1 cellular context compared by ENCODE assay signal in the genomic region with DNA sequence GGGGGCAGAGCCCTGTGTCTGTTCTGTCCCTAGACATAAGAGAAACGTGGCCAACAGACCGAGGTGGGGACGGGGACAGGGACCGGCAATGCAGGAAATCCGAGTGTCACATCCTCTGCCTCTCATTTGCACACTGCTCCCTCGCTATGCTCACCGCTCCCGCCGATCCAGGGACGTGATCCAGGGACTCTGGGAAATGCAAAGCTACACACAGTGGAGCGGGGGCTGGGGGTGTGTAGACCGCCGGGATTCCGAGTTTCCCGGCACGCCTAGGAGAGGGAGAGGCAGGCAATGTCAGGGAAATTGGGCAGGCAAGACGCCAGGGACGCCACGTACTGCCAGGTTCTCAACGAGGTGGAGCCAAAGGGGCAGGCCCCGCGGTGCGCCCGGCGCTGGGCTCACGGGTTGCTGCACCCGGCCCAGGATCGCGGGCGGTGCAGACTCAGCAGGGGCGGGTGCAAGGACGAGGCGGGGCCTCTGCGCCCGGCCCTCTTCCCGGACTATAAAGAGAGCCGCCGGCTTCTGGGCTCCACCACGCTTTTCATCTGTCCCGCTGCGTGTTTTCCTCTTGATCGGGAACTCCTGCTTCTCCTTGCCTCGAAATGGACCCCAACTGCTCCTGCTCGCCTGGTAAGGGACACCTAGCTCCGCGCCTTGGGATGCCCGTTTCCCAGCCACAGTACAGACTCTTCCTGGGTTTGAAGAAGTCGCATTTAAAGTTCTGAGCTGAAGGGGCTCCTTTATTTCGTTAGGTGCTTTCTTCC.
TF ChIP-seq lines count a peak whose summit lies in the region.

A gene (plus strand): TSS at position 532 of the 764 bp plus-strand sequence. CDS start 71 bp downstream, at position 603.

TF ChIP-seq in HEK293, 187 proteins besides CTCF, POLR2A, EP300 and RAD21 (continued from another document and continues in another):
- no peak for TF ChIP-seq MZF1 (tag by site-specific recombination; IDR thresholded peaks at IDR 0.05; ENCODE audit: borderline replicate concordance)
- TF ChIP-seq ZNF792 (tag by site-specific recombination; IDR thresholded peaks at IDR 0.05) = no peak
- TF ChIP-seq ZNF2 (tag by site-specific recombination; IDR thresholded peaks at IDR 0.05) = no peak
- TF ChIP-seq YY2 (tag by site-specific recombination; IDR thresholded peaks at IDR 0.05) = no peak
- no peak; the same call in 1 of the 2 replicates for TF ChIP-seq REPIN1 (tag by site-specific recombination; IDR thresholded peaks at IDR 0.05; ENCODE audit: low read depth)
- no peak for TF ChIP-seq ZNF221 (tag by site-specific recombination; IDR thresholded peaks at IDR 0.05; ENCODE audit: borderline replicate concordance)
- no peak for TF ChIP-seq ZNF302 (tag by site-specific recombination; IDR thresholded peaks at IDR 0.05; ENCODE audit: low read depth)
- TF ChIP-seq ZNF112 (tag by site-specific recombination; IDR thresholded peaks at IDR 0.05) = no peak
- no peak for TF ChIP-seq ZNF423 (tag by site-specific recombination; IDR thresholded peaks at IDR 0.05)
- TF ChIP-seq, protein P1, sequence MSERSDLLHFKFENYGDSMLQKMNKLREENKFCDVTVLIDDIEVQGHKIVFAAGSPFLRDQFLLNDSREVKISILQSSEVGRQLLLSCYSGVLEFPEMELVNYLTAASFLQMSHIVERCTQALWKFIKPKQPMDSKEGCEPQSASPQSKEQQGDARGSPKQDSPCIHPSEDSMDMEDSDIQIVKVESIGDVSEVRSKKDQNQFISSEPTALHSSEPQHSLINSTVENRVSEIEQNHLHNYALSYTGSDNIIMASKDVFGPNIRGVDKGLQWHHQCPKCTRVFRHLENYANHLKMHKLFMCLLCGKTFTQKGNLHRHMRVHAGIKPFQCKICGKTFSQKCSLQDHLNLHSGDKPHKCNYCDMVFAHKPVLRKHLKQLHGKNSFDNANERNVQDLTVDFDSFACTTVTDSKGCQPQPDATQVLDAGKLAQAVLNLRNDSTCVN (tag by site-specific recombination; optimal IDR thresholded peaks at IDR 0.05) = peak; percentile 37
- TF ChIP-seq ZNF133 (tag by site-specific recombination; IDR thresholded peaks at IDR 0.05) = no peak
- TF ChIP-seq ZNF626 (tag by site-specific recombination; IDR thresholded peaks at IDR 0.05) = no peak
- TF ChIP-seq SCRT2 (tag by site-specific recombination; IDR thresholded peaks at IDR 0.05) = no peak
- TF ChIP-seq, protein P2, sequence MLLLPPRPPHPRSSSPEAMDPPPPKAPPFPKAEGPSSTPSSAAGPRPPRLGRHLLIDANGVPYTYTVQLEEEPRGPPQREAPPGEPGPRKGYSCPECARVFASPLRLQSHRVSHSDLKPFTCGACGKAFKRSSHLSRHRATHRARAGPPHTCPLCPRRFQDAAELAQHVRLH (tag by site-specific recombination; IDR thresholded peaks at IDR 0.05) = no peak
- TF ChIP-seq, protein P3, sequence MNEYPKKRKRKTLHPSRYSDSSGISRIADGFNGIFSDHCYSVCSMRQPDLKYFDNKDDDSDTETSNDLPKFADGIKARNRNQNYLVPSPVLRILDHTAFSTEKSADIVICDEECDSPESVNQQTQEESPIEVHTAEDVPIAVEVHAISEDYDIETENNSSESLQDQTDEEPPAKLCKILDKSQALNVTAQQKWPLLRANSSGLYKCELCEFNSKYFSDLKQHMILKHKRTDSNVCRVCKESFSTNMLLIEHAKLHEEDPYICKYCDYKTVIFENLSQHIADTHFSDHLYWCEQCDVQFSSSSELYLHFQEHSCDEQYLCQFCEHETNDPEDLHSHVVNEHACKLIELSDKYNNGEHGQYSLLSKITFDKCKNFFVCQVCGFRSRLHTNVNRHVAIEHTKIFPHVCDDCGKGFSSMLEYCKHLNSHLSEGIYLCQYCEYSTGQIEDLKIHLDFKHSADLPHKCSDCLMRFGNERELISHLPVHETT (tag by site-specific recombination; IDR thresholded peaks at IDR 0.05) = no peak
- TF ChIP-seq ZNF10 (tag by site-specific recombination; IDR thresholded peaks at IDR 0.05) = peak; percentile 91
- TF ChIP-seq ZFP69B (tag by site-specific recombination; IDR thresholded peaks at IDR 0.05) = no peak
- no peak for TF ChIP-seq ZNF785 (tag by site-specific recombination; IDR thresholded peaks at IDR 0.05)
- TF ChIP-seq ZNF354C (tag by site-specific recombination; IDR thresholded peaks at IDR 0.05; ENCODE audit: borderline replicate concordance, low read depth) = no peak
- 0 out of 2 replicates have a peak, but pooled peaks have one; percentile 24 for TF ChIP-seq ZNF660 (tag by site-specific recombination; IDR thresholded peaks at IDR 0.05)
- TF ChIP-seq ZNF391 (tag by site-specific recombination; IDR thresholded peaks at IDR 0.05; ENCODE audit: borderline replicate concordance, low read depth) = no peak
- no peak for TF ChIP-seq ZNF596 (tag by site-specific recombination; IDR thresholded peaks at IDR 0.05)
- no peak for TF ChIP-seq ZNF610 (tag by site-specific recombination; IDR thresholded peaks at IDR 0.05; ENCODE audit: borderline replicate concordance)
- no peak for TF ChIP-seq ZNF791 (tag by site-specific recombination; IDR thresholded peaks at IDR 0.05)
- TF ChIP-seq ZNF558 (tag by site-specific recombination; IDR thresholded peaks at IDR 0.05) = no peak
- no peak for TF ChIP-seq ZNF747 (tag by site-specific recombination; IDR thresholded peaks at IDR 0.05)
- TF ChIP-seq GLIS1 (tag by site-specific recombination; IDR thresholded peaks at IDR 0.05) = no peak
- TF ChIP-seq, protein P4, sequence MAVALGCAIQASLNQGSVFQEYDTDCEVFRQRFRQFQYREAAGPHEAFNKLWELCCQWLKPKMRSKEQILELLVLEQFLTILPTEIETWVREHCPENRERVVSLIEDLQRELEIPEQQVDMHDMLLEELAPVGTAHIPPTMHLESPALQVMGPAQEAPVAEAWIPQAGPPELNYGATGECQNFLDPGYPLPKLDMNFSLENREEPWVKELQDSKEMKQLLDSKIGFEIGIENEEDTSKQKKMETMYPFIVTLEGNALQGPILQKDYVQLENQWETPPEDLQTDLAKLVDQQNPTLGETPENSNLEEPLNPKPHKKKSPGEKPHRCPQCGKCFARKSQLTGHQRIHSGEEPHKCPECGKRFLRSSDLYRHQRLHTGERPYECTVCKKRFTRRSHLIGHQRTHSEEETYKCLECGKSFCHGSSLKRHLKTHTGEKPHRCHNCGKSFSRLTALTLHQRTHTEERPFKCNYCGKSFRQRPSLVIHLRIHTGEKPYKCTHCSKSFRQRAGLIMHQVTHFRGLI (tag by site-specific recombination; IDR thresholded peaks at IDR 0.05) = 0 out of 2 replicates have a peak, but pooled peaks have one; percentile 35
- TF ChIP-seq ZBTB48 (tag by site-specific recombination; IDR thresholded peaks at IDR 0.05) = peak; percentile 94
- TF ChIP-seq, protein P5, sequence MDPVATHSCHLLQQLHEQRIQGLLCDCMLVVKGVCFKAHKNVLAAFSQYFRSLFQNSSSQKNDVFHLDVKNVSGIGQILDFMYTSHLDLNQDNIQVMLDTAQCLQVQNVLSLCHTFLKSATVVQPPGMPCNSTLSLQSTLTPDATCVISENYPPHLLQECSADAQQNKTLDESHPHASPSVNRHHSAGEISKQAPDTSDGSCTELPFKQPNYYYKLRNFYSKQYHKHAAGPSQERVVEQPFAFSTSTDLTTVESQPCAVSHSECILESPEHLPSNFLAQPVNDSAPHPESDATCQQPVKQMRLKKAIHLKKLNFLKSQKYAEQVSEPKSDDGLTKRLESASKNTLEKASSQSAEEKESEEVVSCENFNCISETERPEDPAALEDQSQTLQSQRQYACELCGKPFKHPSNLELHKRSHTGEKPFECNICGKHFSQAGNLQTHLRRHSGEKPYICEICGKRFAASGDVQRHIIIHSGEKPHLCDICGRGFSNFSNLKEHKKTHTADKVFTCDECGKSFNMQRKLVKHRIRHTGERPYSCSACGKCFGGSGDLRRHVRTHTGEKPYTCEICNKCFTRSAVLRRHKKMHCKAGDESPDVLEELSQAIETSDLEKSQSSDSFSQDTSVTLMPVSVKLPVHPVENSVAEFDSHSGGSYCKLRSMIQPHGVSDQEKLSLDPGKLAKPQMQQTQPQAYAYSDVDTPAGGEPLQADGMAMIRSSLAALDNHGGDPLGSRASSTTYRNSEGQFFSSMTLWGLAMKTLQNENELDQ (tag by site-specific recombination; IDR thresholded peaks at IDR 0.05; ENCODE audit: low read depth) = no peak
- TF ChIP-seq, protein P6, sequence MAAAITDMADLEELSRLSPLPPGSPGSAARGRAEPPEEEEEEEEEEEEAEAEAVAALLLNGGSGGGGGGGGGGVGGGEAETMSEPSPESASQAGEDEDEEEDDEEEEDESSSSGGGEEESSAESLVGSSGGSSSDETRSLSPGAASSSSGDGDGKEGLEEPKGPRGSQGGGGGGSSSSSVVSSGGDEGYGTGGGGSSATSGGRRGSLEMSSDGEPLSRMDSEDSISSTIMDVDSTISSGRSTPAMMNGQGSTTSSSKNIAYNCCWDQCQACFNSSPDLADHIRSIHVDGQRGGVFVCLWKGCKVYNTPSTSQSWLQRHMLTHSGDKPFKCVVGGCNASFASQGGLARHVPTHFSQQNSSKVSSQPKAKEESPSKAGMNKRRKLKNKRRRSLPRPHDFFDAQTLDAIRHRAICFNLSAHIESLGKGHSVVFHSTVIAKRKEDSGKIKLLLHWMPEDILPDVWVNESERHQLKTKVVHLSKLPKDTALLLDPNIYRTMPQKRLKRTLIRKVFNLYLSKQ (tag by site-specific recombination; IDR thresholded peaks at IDR 0.05; ENCODE audit: borderline replicate concordance) = no peak
- TF ChIP-seq HOXD13 (CRISPR knock-in tag; IDR thresholded peaks at IDR 0.05; ENCODE audit: borderline replicate concordance) = no peak
- TF ChIP-seq, protein P7, sequence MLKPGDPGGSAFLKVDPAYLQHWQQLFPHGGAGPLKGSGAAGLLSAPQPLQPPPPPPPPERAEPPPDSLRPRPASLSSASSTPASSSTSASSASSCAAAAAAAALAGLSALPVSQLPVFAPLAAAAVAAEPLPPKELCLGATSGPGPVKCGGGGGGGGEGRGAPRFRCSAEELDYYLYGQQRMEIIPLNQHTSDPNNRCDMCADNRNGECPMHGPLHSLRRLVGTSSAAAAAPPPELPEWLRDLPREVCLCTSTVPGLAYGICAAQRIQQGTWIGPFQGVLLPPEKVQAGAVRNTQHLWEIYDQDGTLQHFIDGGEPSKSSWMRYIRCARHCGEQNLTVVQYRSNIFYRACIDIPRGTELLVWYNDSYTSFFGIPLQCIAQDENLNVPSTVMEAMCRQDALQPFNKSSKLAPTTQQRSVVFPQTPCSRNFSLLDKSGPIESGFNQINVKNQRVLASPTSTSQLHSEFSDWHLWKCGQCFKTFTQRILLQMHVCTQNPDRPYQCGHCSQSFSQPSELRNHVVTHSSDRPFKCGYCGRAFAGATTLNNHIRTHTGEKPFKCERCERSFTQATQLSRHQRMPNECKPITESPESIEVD (tag by site-specific recombination; IDR thresholded peaks at IDR 0.05) = no peak
- no peak for TF ChIP-seq ZNF473 (tag by site-specific recombination; IDR thresholded peaks at IDR 0.05)
- no peak for TF ChIP-seq SETDB1 (IDR thresholded peaks at IDR 0.05; ENCODE audit: insufficient read length, low read length)
- no peak for TF ChIP-seq ZNF248 (tag by site-specific recombination; IDR thresholded peaks at IDR 0.05)
- TF ChIP-seq, protein P8, sequence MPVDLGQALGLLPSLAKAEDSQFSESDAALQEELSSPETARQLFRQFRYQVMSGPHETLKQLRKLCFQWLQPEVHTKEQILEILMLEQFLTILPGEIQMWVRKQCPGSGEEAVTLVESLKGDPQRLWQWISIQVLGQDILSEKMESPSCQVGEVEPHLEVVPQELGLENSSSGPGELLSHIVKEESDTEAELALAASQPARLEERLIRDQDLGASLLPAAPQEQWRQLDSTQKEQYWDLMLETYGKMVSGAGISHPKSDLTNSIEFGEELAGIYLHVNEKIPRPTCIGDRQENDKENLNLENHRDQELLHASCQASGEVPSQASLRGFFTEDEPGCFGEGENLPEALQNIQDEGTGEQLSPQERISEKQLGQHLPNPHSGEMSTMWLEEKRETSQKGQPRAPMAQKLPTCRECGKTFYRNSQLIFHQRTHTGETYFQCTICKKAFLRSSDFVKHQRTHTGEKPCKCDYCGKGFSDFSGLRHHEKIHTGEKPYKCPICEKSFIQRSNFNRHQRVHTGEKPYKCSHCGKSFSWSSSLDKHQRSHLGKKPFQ (tag by site-specific recombination; IDR thresholded peaks at IDR 0.05) = no peak
- TF ChIP-seq, protein P9, sequence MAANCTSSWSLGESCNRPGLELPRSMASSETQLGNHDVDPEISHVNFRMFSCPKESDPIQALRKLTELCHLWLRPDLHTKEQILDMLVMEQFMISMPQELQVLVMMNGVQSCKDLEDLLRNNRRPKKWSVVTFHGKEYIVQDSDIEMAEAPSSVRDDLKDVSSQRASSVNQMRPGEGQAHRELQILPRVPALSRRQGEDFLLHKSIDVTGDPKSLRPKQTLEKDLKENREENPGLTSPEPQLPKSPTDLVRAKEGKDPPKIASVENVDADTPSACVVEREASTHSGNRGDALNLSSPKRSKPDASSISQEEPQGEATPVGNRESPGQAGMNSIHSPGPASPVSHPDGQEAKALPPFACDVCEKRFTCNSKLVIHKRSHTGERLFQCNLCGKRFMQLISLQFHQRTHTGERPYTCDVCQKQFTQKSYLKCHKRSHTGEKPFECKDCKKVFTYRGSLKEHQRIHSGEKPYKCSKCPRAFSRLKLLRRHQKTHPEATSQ (tag by site-specific recombination; IDR thresholded peaks at IDR 0.05) = no peak
- no peak for TF ChIP-seq ZNF549 (tag by site-specific recombination; IDR thresholded peaks at IDR 0.05)
- TF ChIP-seq ZNF76 (tag by site-specific recombination; IDR thresholded peaks at IDR 0.05; ENCODE audit: borderline replicate concordance, low read depth) = peak; percentile 84
- no peak for TF ChIP-seq RBAK (tag by site-specific recombination; IDR thresholded peaks at IDR 0.05)
- TF ChIP-seq GFI1B (tag by site-specific recombination; IDR thresholded peaks at IDR 0.05) = no peak
- no peak for TF ChIP-seq ZNF510 (tag by site-specific recombination; IDR thresholded peaks at IDR 0.05; ENCODE audit: insufficient replicate concordance)
- no peak for TF ChIP-seq ZFHX2 (tag by site-specific recombination; conservative IDR thresholded peaks at IDR 0.05)
- no peak for TF ChIP-seq ZNF843 (tag by site-specific recombination; IDR thresholded peaks at IDR 0.05)
- TF ChIP-seq, protein P10, sequence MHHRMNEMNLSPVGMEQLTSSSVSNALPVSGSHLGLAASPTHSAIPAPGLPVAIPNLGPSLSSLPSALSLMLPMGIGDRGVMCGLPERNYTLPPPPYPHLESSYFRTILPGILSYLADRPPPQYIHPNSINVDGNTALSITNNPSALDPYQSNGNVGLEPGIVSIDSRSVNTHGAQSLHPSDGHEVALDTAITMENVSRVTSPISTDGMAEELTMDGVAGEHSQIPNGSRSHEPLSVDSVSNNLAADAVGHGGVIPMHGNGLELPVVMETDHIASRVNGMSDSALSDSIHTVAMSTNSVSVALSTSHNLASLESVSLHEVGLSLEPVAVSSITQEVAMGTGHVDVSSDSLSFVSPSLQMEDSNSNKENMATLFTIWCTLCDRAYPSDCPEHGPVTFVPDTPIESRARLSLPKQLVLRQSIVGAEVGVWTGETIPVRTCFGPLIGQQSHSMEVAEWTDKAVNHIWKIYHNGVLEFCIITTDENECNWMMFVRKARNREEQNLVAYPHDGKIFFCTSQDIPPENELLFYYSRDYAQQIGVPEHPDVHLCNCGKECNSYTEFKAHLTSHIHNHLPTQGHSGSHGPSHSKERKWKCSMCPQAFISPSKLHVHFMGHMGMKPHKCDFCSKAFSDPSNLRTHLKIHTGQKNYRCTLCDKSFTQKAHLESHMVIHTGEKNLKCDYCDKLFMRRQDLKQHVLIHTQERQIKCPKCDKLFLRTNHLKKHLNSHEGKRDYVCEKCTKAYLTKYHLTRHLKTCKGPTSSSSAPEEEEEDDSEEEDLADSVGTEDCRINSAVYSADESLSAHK (tag by site-specific recombination; IDR thresholded peaks at IDR 0.05) = no peak
- no peak for TF ChIP-seq ZNF311 (tag by site-specific recombination; IDR thresholded peaks at IDR 0.05; ENCODE audit: borderline replicate concordance)
- no peak for TF ChIP-seq GLI4 (tag by site-specific recombination; IDR thresholded peaks at IDR 0.05)
- TF ChIP-seq ZNF114 (tag by site-specific recombination; IDR thresholded peaks at IDR 0.05) = no peak
- TF ChIP-seq ZNF239 (tag by site-specific recombination; IDR thresholded peaks at IDR 0.05) = no peak
